Comparison of ENCODE assay signal across 21 cellular contexts in the genomic region with DNA sequence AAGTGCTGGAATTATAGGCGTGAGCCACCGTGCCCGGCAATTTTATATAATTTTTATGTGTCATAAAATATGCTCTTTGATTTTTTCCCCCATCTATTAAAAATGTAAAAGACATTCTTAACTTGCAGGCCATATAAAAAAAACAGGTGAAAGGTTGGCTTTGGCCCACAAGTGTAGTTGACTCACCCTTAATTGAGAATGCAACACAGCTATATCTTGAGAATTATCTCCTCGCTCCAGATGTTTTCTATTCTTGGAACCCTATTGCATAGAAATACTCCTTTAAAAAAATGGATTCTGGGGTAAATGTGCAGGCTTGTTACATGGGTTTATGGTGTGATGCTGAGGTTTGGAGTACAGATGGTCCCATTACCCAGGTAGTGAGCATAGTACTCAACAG.
DNase-seq lines count a peak whose midpoint lies in the region; ATAC-seq and TF ChIP-seq lines count a peak whose summit lies in the region.
"Had no signal": no experiment of that assay in that cellular context is flagged by ENCODE, and none has a peak within 500 bp of the region (broad histone marks: within the 10 kb centered on the region; RNA-seq: fewer than 3 reads in every experiment).

No MANE protein-coding gene starts in this region.

- H3K4me1 ChIP-seq in HEK293 (ENCODE audit: control insufficient read depth, insufficient read depth, low read length) = no peaks in the 10 kb centered on the region
- H3K4me1 ChIP-seq in MM.1S (ENCODE audit: low read length) = peaks cover 41% of the 10 kb centered on the region
- H3K4me1 ChIP-seq in mucosa of descending colon (ENCODE audit: low read depth) = no peaks in the 10 kb centered on the region

- H3F3A ChIP-seq in MM.1S (ENCODE audit: insufficient read depth, low read length) = peaks cover 21% of the 10 kb centered on the region

- TF ChIP-seq POLR2A in erythroblast (IDR thresholded peaks at IDR 0.05; ENCODE audit: low read length) = no peak

- H4K20me1 ChIP-seq in MM.1S (ENCODE audit: insufficient read depth, low read length) = no peaks in the 10 kb centered on the region
- H4K20me1 ChIP-seq: BLaER1 treated with 17β-estradiol and CSF1 and Interleukin-3, amounts not matched to agents 10 nM and 100 nM had no signal

- no peak overlapping the region for H2AFZ ChIP-seq in MM.1S (ENCODE audit: low read length)

- POLR2A ChIA-PET in HEK293 (lab: Yijun Ruan, JAX) = no interaction called here

- no peak overlapping the region for H3K4me2 ChIP-seq in MM.1S (ENCODE audit: low read depth, low read length)
- H3K4me2 ChIP-seq: A549; BLaER1 treated with 17β-estradiol and CSF1 and Interleukin-3, amounts not matched to agents 10 nM and 100 nM had no signal

- H3K79me2 ChIP-seq in MM.1S (ENCODE audit: low read length) = no peaks in the 10 kb centered on the region

- no peaks in the 10 kb centered on the region for H3K9me3 ChIP-seq in HEK293 (ENCODE audit: control insufficient read depth, insufficient read depth, low read depth, low read length)
- no peaks in the 10 kb centered on the region for H3K9me3 ChIP-seq in MM.1S (replicated peaks; ENCODE audit: insufficient read depth, low read length)
- peaks cover 11% of the 10 kb centered on the region for H3K9me3 ChIP-seq in mucosa of descending colon
- H3K9me3 ChIP-seq: Caco-2 had no signal

- no peak overlapping the region for H3K9ac ChIP-seq in MM.1S (ENCODE audit: low read length)
- H3K9ac ChIP-seq: BLaER1 treated with 17β-estradiol and CSF1 and Interleukin-3, amounts not matched to agents 10 nM and 100 nM had no signal

- H3K36me3 ChIP-seq in HEK293 (ENCODE audit: control insufficient read depth in 2 of 2, insufficient read depth in 1 of 2, low read length in 2 of 2) (peaks cover 0 to 12% of the 10 kb centered on the region in 2 experiments; a peak in 1 of 3 replicates), MM.1S (replicated peaks; ENCODE audit: insufficient read depth, low read length) (no peaks in the 10 kb centered on the region), mucosa of descending colon (ENCODE audit: low read depth) (no peaks in the 10 kb centered on the region)

- H3K27ac ChIP-seq in HEK293 (ENCODE audit: extremely low read depth, low read depth, low read length) (no peak overlapping the region), MM.1S (ENCODE audit: low read length) (peak overlapping the region; percentile 14; the same call in 1 of the 2 replicates)
- H3K27ac ChIP-seq: 22Rv1; A549; BLaER1 treated with 17β-estradiol and CSF1 and Interleukin-3, amounts not matched to agents 10 nM and 100 nM; C4-2B had no signal

- intact Hi-C loops in mucosa of descending colon (cut with DNase I, micrococcal nuclease) = no loop called here

- no peak overlapping the region for H3K4me3 ChIP-seq in HEK293 (ENCODE audit: low read depth, low read length)
- no peak overlapping the region for H3K4me3 ChIP-seq in MM.1S (ENCODE audit: low read length)
- no peak overlapping the region for H3K4me3 ChIP-seq in mucosa of descending colon
- H3K4me3 ChIP-seq: A549, GM12878 had no signal

- no peaks in the 10 kb centered on the region for H3K9me2 ChIP-seq in MM.1S (replicated peaks; ENCODE audit: insufficient read depth, low read length)

- DNase-seq in MM.1S (no peak), erythroblast (lab: John Stamatoyannopoulos, UW) (peak; percentile 21 to 34), mucosa of descending colon (no peak), NCI-H2107 (lab: John Stamatoyannopoulos, UW) (no peak), DMS153 (lab: John Stamatoyannopoulos, UW) (no peak)
- DNase-seq: AML-193; Caco-2; Calu3; CD4-positive, alpha-beta T cell; CD8-positive, alpha-beta T cell; DMS79; DND-41; EL; GDM1 had no signal

- ATAC-seq in mucosa of descending colon = peak; percentile 68
- no peak for ATAC-seq in GM21390 (IDR thresholded peaks at IDR 0.05; ENCODE audit: unreplicated experiment)
- ATAC-seq: A549; CD8-positive, alpha-beta T cell; GM12878 had no signal

- H3K27me3 ChIP-seq in MM.1S (replicated peaks; ENCODE audit: insufficient read depth, low read length) = no peaks in the 10 kb centered on the region
- H3K27me3 ChIP-seq: BLaER1 treated with 17β-estradiol and CSF1 and Interleukin-3, amounts not matched to agents 10 nM and 100 nM had no signal

- CTCF ChIA-PET in HEK293 (lab: Yijun Ruan, JAX) = interaction anchor here (0.6 to 1.4 kb wide), 2 partner anchors 14 to 115 kb away, joined by 3 to 4 read pairs; no protein-coding TSS in a partner anchor

- no peak for TF ChIP-seq CTCF in HEK293 (tag by site-specific recombination; IDR thresholded peaks at IDR 0.05)
- no peak for TF ChIP-seq CTCF in MM.1S (IDR thresholded peaks at IDR 0.05; ENCODE audit: low read length)
- no peak for TF ChIP-seq CTCF in mucosa of descending colon (IDR thresholded peaks at IDR 0.05)

TF ChIP-seq in HEK293, 187 proteins besides CTCF, POLR2A, EP300 and RAD21:
- TF ChIP-seq SCRT2 (tag by site-specific recombination; IDR thresholded peaks at IDR 0.05) (0 out of 2 replicates have a peak, but pooled peaks have one; percentile 26), REST (tag by site-specific recombination; IDR thresholded peaks at IDR 0.05) (no peak)

Comparison
In these comparisons a context has a peak if more than half of its experiments do, and no peak if none do; other contexts are left out.
1. DNase-seq: peak in erythroblast (2 of 2); none in MM.1S (single experiment), mucosa of descending colon (0 of 3), NCI-H2107 (single experiment) and DMS153 (single experiment).